28 cellular contexts compared by ENCODE assay signal in the genomic region with DNA sequence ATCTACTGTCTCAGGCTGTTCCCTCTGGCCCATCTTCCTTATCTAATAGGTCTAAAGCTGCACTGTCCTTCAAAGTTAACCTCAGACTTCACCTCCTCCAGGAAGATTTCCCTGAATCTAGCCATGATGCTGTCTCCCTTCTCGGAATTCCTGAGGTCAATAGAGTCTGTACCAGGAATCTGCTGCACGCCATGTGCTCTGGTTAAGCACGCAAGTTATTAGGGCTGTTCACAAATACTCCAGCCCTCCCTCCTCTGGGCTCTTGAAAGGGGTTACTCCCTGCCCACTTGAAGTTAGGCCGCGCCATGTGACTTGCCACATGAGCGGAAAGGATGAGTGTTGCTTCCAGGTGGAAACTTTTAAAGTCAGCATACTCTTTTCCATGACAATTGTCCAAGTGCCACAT. TPM values are rescaled to one million over a fixed set of nuclear protein-coding genes. Genes with fewer than 3 reads are reported as not detected.
DNase-seq lines count a peak whose midpoint lies in the region; ATAC-seq and TF ChIP-seq lines count a peak whose summit lies in the region.
"Had no signal": no experiment of that assay in that cellular context is flagged by ENCODE, and none has a peak within 500 bp of the region (broad histone marks: within the 10 kb centered on the region; RNA-seq: fewer than 3 reads in every experiment).

No MANE protein-coding gene starts in this region.

- H3K27ac ChIP-seq in SK-N-SH (ENCODE audit: low read depth in 2 of 2, low read length in 1 of 2) (peak overlapping the region; percentile 67 to 91; a peak in 2 of 4 replicates), Panc1 (ENCODE audit: low read length) (peak overlapping the region; percentile 78; the same call in 1 of the 2 replicates), lower lobe of right lung (peak overlapping the region; percentile 51)
- H3K27ac ChIP-seq: ascending aorta, PC-9, VCaP had no signal

- no peak for DNase-seq in SK-N-SH
- no peak for DNase-seq in Panc1 (ENCODE audit: low read depth, low spot score)
- DNase-seq in lower lobe of right lung = peak; percentile 80
- DNase-seq in middle frontal gyrus (ENCODE audit: extremely low spot score, low spot score) = no peak
- no peak for DNase-seq in MCF 10A (ENCODE audit: unreplicated experiment)
- DNase-seq in epidermal melanocyte (ENCODE audit: insufficient read length, low spot score) = no peak
- DNase-seq: 8988T; activated CD4-positive, alpha-beta T cell treated with anti-CD3 and anti-CD28 coated beads, Interleukin-2, amount 50 U/mL, for 4 hours; activated naive CD4-positive, alpha-beta T cell treated with Interleukin-2 at 50 U/mL for 16 hours; activated T-cell treated with anti-CD3 and anti-CD28 coated beads, Interleukin-2, amount 50 U/mL, for 1 hour; C1 segment of cervical spinal cord; Calu3; cerebellar nuclear complex; KBM-7; MV-4-11; NCI-H187 treated with DMSO at 0.1 percent for 48 hours; NCI-H226; nephron progenitor cell; PC-9; posterior cingulate gyrus; stimulated activated CD4-positive, alpha-beta T cell treated with anti-CD3 and anti-CD28 coated beads, Interleukin-4, amount 100 ng/mL, for 1 hour; stomach; T-helper 17 cell had no signal

- peak overlapping the region; percentile 63 for H3K27ac Mint-ChIP-seq in stimulated activated naive CD8-positive, alpha-beta T cell treated with anti-CD3 and anti-CD28 coated beads, Interleukin-15, Interleukin-2, amounts not matched to agents 100 ng/mL and 50 ng/mL, for 24 hours
- no peak overlapping the region for H3K27ac Mint-ChIP-seq in MCF 10A (ENCODE audit: low read depth, unreplicated experiment)
- H3K27ac Mint-ChIP-seq: nephron progenitor cell, T-helper 17 cell had no signal

- H3K36me3 ChIP-seq in SK-N-SH (replicated peaks in 1 of 2; ENCODE audit: control insufficient read depth in 1 of 2, insufficient read depth in 2 of 2, low read length in 1 of 2) (no peaks in the 10 kb centered on the region), Panc1 (ENCODE audit: control insufficient read depth, insufficient read depth, low read length) (no peaks in the 10 kb centered on the region), lower lobe of right lung (no peaks in the 10 kb centered on the region)
- H3K36me3 ChIP-seq: ascending aorta, SJSA1, stomach had no signal

- POLR2A ChIA-PET in SK-N-SH (lab: Yijun Ruan, JAX) = no interaction called here
- POLR2A ChIA-PET in Panc1 (lab: Charles Lee) = no interaction called here
- POLR2A ChIA-PET in MCF 10A (lab: Yijun Ruan, JAX) = interaction anchor here (0.7 to 5.4 kb wide), 5 partner anchors 12 to 216 kb away, joined by 3 to 31 read pairs (median 3); no protein-coding TSS in a partner anchor

- no peak overlapping the region for H3K9ac ChIP-seq in SK-N-SH

- no TSS peak for BruUV-seq in Panc1 (replicated peaks; lab: Mats Ljungman, UMichigan)
- BruUV-seq in MCF 10A (replicated peaks; lab: Mats Ljungman, UMichigan) = no TSS peak

- H3F3A ChIP-seq in SK-N-SH (replicated peaks; ENCODE audit: insufficient read depth) = peaks cover 24% of the 10 kb centered on the region

- TF ChIP-seq RAD21 in SK-N-SH (IDR thresholded peaks at IDR 0.05; ENCODE audit: low read length) = no peak

- no peak overlapping the region for H3K4me3 ChIP-seq in SK-N-SH (ENCODE audit: low read depth in 2 of 2, low read length in 1 of 2)
- no peak overlapping the region for H3K4me3 ChIP-seq in Panc1 (ENCODE audit: low read depth in 2 of 2, low read length in 2 of 2)
- H3K4me3 ChIP-seq in lower lobe of right lung = no peak overlapping the region
- H3K4me3 ChIP-seq: ascending aorta, PC-9, SJSA1, stomach had no signal

- H3K36me3 Mint-ChIP-seq in stimulated activated naive CD8-positive, alpha-beta T cell treated with anti-CD3 and anti-CD28 coated beads, Interleukin-15, Interleukin-2, amounts not matched to agents 100 ng/mL and 50 ng/mL, for 24 hours (ENCODE audit: low read depth) = no peaks in the 10 kb centered on the region
- H3K36me3 Mint-ChIP-seq in MCF 10A (ENCODE audit: insufficient read depth, unreplicated experiment) = peaks cover 7% of the 10 kb centered on the region

- H3K27me3 ChIP-seq in SK-N-SH (ENCODE audit: insufficient read depth) (no peaks in the 10 kb centered on the region), Panc1 (ENCODE audit: control insufficient read depth, insufficient read depth, low read length) (no peaks in the 10 kb centered on the region), lower lobe of right lung (ENCODE audit: low read depth) (no peaks in the 10 kb centered on the region)
- H3K27me3 ChIP-seq: ascending aorta, SJSA1, stomach had no signal

- peaks cover 20% of the 10 kb centered on the region for H3K4me1 Mint-ChIP-seq in stimulated activated naive CD8-positive, alpha-beta T cell treated with anti-CD3 and anti-CD28 coated beads, Interleukin-15, Interleukin-2, amounts not matched to agents 100 ng/mL and 50 ng/mL, for 24 hours (ENCODE audit: low read depth)
- peaks cover 9% of the 10 kb centered on the region for H3K4me1 Mint-ChIP-seq in MCF 10A (ENCODE audit: insufficient read depth, unreplicated experiment)

- no peaks in the 10 kb centered on the region for H4K20me1 ChIP-seq in SK-N-SH (ENCODE audit: insufficient read depth)

- no peak overlapping the region for H3K4me2 ChIP-seq in SK-N-SH
- H3K4me2 ChIP-seq: PC-9 had no signal

- TF ChIP-seq EP300 in SK-N-SH (IDR thresholded peaks at IDR 0.05; ENCODE audit: borderline replicate concordance in 1 of 2, low read depth in 1 of 2, low read length in 1 of 2) = no peak

- H3K4me1 ChIP-seq in SK-N-SH (ENCODE audit: control insufficient read depth in 1 of 2, insufficient read depth in 2 of 2, low read depth in 1 of 2, low read length in 1 of 2) = peaks cover 22 to 25% of the 10 kb centered on the region in 2 experiments; a peak in 3 of 4 replicates
- peaks cover 25% of the 10 kb centered on the region for H3K4me1 ChIP-seq in Panc1 (ENCODE audit: control insufficient read depth, insufficient read depth, low read length)
- peaks cover 67% of the 10 kb centered on the region for H3K4me1 ChIP-seq in lower lobe of right lung
- H3K4me1 ChIP-seq: ascending aorta had no signal

- 99% methylated on average over 6 of the region's 6 CpGs for WGBS in SK-N-SH (ENCODE audit: low lambda C conversion rate)

- ATAC-seq in SK-N-SH treated with all-trans-retinoic acid at 6 μM for 48 hours (no peak), Panc1 (no peak), lower lobe of right lung (peak; percentile 81 to 92)
- ATAC-seq: T-helper 17 cell had no signal

- H3K9me3 ChIP-seq in SK-N-SH (no peaks in the 10 kb centered on the region), Panc1 (ENCODE audit: control insufficient read depth, insufficient read depth, low read depth, low read length) (no peaks in the 10 kb centered on the region; the same call in 1 of the 2 replicates), lower lobe of right lung (no peaks in the 10 kb centered on the region)
- H3K9me3 ChIP-seq: ascending aorta, SJSA1, stomach had no signal

- CTCF ChIA-PET in SK-N-SH (lab: Yijun Ruan, JAX) = interaction anchor here (1.1 to 2.6 kb wide), 7 partner anchors 9 to 239 kb away, joined by 3 to 10 read pairs (median 6); no protein-coding TSS in a partner anchor
- CTCF ChIA-PET in Panc1 (lab: Charles Lee) = interaction anchor here (0.7 kb wide), 1 partner anchor 138 kb away, joined by 3 read pairs; no protein-coding TSS in a partner anchor
- CTCF ChIA-PET in MCF 10A (lab: Yijun Ruan, JAX) = interaction anchor here (0.6 to 1.6 kb wide), 8 partner anchors 11 to 308 kb away, joined by 3 to 8 read pairs (median 4); no protein-coding TSS in a partner anchor

- H3K9me2 ChIP-seq in SK-N-SH = no peaks in the 10 kb centered on the region

- no peaks in the 10 kb centered on the region for H3K79me2 ChIP-seq in SK-N-SH (ENCODE audit: insufficient read depth)

- H3K9me3 Mint-ChIP-seq in stimulated activated naive CD8-positive, alpha-beta T cell treated with anti-CD3 and anti-CD28 coated beads, Interleukin-15, Interleukin-2, amounts not matched to agents 100 ng/mL and 50 ng/mL, for 24 hours = no peaks in the 10 kb centered on the region
- no peaks in the 10 kb centered on the region for H3K9me3 Mint-ChIP-seq in MCF 10A (ENCODE audit: unreplicated experiment)
- H3K9me3 Mint-ChIP-seq: nephron progenitor cell had no signal

- TF ChIP-seq CTCF in SK-N-SH (IDR thresholded peaks at IDR 0.05) (no peak), Panc1 (IDR thresholded peaks at IDR 0.05) (no peak), lower lobe of right lung (IDR thresholded peaks at IDR 0.05) (no peak), MCF 10A (IDR thresholded peaks at IDR 0.05; ENCODE audit: unreplicated experiment) (no peak)

- H2AFZ ChIP-seq in SK-N-SH (ENCODE audit: low read depth) = no peak overlapping the region
- H2AFZ ChIP-seq: PC-9 had no signal

- in situ Hi-C loops in Panc1 (cut with HindIII; ENCODE audit: low pct_unique_long_range_greater_than_20kb, low sequenced_read_pairs) = no loop called here

- H3K27me3 Mint-ChIP-seq in stimulated activated naive CD8-positive, alpha-beta T cell treated with anti-CD3 and anti-CD28 coated beads, Interleukin-15, Interleukin-2, amounts not matched to agents 100 ng/mL and 50 ng/mL, for 24 hours = peaks cover 7% of the 10 kb centered on the region
- H3K27me3 Mint-ChIP-seq in MCF 10A (ENCODE audit: insufficient read depth, unreplicated experiment) = no peaks in the 10 kb centered on the region

- intact Hi-C loops in Panc1 (cut with micrococcal nuclease; ENCODE audit: unreplicated experiment) (no loop called here), lower lobe of right lung (cut with DNase I) (no loop called here), MCF 10A (cut with micrococcal nuclease) (no loop called here)

- no peak overlapping the region for H3K4me3 Mint-ChIP-seq in stimulated activated naive CD8-positive, alpha-beta T cell treated with anti-CD3 and anti-CD28 coated beads, Interleukin-15, Interleukin-2, amounts not matched to agents 100 ng/mL and 50 ng/mL, for 24 hours
- no peak overlapping the region for H3K4me3 Mint-ChIP-seq in MCF 10A (ENCODE audit: unreplicated experiment)
- H3K4me3 Mint-ChIP-seq: nephron progenitor cell, T-helper 17 cell had no signal

TF ChIP-seq in SK-N-SH, 30 proteins besides CTCF, POLR2A, EP300 and RAD21:
- TF ChIP-seq TEAD4 (IDR thresholded peaks at IDR 0.05; ENCODE audit: borderline replicate concordance, insufficient read depth) (no peak), NFIC (IDR thresholded peaks at IDR 0.05; ENCODE audit: borderline replicate concordance) (no peak)
TF ChIP-seq in SK-N-SH: peak in this region for 0.

TF ChIP-seq in SK-N-SH treated with all-trans-retinoic acid at 6 μM for 48 hours, 23 proteins besides CTCF, POLR2A, EP300 and RAD21 (continues in another document):
- no peak for TF ChIP-seq OSR1 (CRISPR knock-in tag; IDR thresholded peaks at IDR 0.05)

RNA-seq across cellular contexts. Expression of gene MCFD2, which starts 43.6 kb away (rescaled TPM):
- 88.2 and 123 TPM in 2 replicates for polyA plus RNA-seq in SK-N-SH (2012; rRNA removed)
- polyA plus RNA-seq in SK-N-SH (2012; cell fraction: cytosol; rRNA removed) = 123 and 126 TPM in 2 replicates
- polyA plus RNA-seq in SK-N-SH (2012; cell fraction: nucleus; rRNA removed) = 41.1 and 69.7 TPM in 2 replicates
- total RNA-seq in Panc1 (2021; ENCODE audit: unreplicated experiment) (84.9 TPM), lower lobe of right lung (82.3 TPM), MCF 10A (2022) (157 and 238 TPM in 2 replicates)
- polyA plus RNA-seq in Panc1 (2012; ENCODE audit: insufficient read length) = 49.7 TPM

Comparison
In these comparisons a context has a peak if more than half of its experiments do, and no peak if none do; other contexts are left out.
1. ATAC-seq: peak in lower lobe of right lung (2 of 2); none in SK-N-SH treated with all-trans-retinoic acid at 6 μM for 48 hours (single experiment) and Panc1 (single experiment).
2. Peak in every context shown above with its lines, with median percentiles within 50 percentile points of each other: H3K27ac ChIP-seq.